ENCODE assay signal across 9 cellular contexts in genomic region chr13:98483636-98484288, GRCh38.
A peak's percentile ranks its signal among the peaks of the same experiment; 100 is the strongest.
DNase-seq lines count a peak whose midpoint lies in the region; ATAC-seq, FAIRE-seq and TF ChIP-seq lines count a peak whose summit lies in the region.
"Had no signal": no experiment of that assay in that cellular context is flagged by ENCODE, and none has a peak within 500 bp of the region (broad histone marks: within the 10 kb centered on the region; RNA-seq: fewer than 3 reads in every experiment).

No MANE protein-coding gene starts in this region.

- no peak for FAIRE-seq in RCC 7860 (lab: Jason Lieb, UNC)

- peak overlapping the region; percentile 68 to 74 for H3K9ac ChIP-seq in mucosa of rectum (ENCODE audit: low read depth in 1 of 2, low read length in 2 of 2)

- no peaks in the 10 kb centered on the region for H3K27me3 Mint-ChIP-seq in stimulated activated naive CD8-positive, alpha-beta T cell treated with anti-CD3 and anti-CD28 coated beads, Interleukin-15, Interleukin-2, amounts not matched to agents 100 ng/mL and 50 ng/mL, for 24 hours

- no peaks in the 10 kb centered on the region for H3K9me3 ChIP-seq in mucosa of rectum (ENCODE audit: control insufficient read depth in 2 of 2, low read length in 2 of 2)

- no peak for DNase-seq in stimulated activated naive CD8-positive, alpha-beta T cell treated with anti-CD3 and anti-CD28 coated beads, Interleukin-15, Interleukin-2, amounts not matched to agents 100 U/mL and 50 U/mL, for 24 hours
- DNase-seq in coronary artery (ENCODE audit: low spot score): no peak
- no peak for DNase-seq in NCI-H2171 (lab: John Stamatoyannopoulos, UW)
- DNase-seq in NCI-H1105 (lab: John Stamatoyannopoulos, UW): no peak
- no peak for DNase-seq in RCC 7860 (ENCODE audit: low spot score)
- DNase-seq in COR-L47 (lab: John Stamatoyannopoulos, UW): no peak
- DNase-seq: NCI-H1436 had no signal

- peaks cover 0 to 7% of the 10 kb centered on the region in 2 donors for H3K36me3 ChIP-seq in mucosa of rectum (ENCODE audit: control insufficient read depth in 2 of 2, insufficient read depth in 2 of 2, low read length in 2 of 2)

- no peak overlapping the region for H3K4me3 Mint-ChIP-seq in stimulated activated naive CD8-positive, alpha-beta T cell treated with anti-CD3 and anti-CD28 coated beads, Interleukin-15, Interleukin-2, amounts not matched to agents 100 ng/mL and 50 ng/mL, for 24 hours

- H3K4me1 Mint-ChIP-seq in stimulated activated naive CD8-positive, alpha-beta T cell treated with anti-CD3 and anti-CD28 coated beads, Interleukin-15, Interleukin-2, amounts not matched to agents 100 ng/mL and 50 ng/mL, for 24 hours (ENCODE audit: low read depth): peaks cover 93% of the 10 kb centered on the region

- H3K4me3 ChIP-seq in coronary artery: peak overlapping the region; percentile 12
- peak overlapping the region; percentile 41 to 53 for H3K4me3 ChIP-seq in mucosa of rectum (ENCODE audit: low read length in 2 of 2)

- H3K27ac Mint-ChIP-seq in stimulated activated naive CD8-positive, alpha-beta T cell treated with anti-CD3 and anti-CD28 coated beads, Interleukin-15, Interleukin-2, amounts not matched to agents 100 ng/mL and 50 ng/mL, for 24 hours: peak overlapping the region; percentile 42

- peaks cover 42 to 60% of the 10 kb centered on the region in 2 donors for H3K4me1 ChIP-seq in mucosa of rectum (ENCODE audit: control insufficient read depth in 2 of 2, insufficient read depth in 2 of 2, low read length in 2 of 2)

- peaks cover 20% of the 10 kb centered on the region for H3K36me3 Mint-ChIP-seq in stimulated activated naive CD8-positive, alpha-beta T cell treated with anti-CD3 and anti-CD28 coated beads, Interleukin-15, Interleukin-2, amounts not matched to agents 100 ng/mL and 50 ng/mL, for 24 hours (ENCODE audit: low read depth)

- no peaks in the 10 kb centered on the region for H3K9me3 Mint-ChIP-seq in stimulated activated naive CD8-positive, alpha-beta T cell treated with anti-CD3 and anti-CD28 coated beads, Interleukin-15, Interleukin-2, amounts not matched to agents 100 ng/mL and 50 ng/mL, for 24 hours

- peak overlapping the region; percentile 83 to 86 for H3K27ac ChIP-seq in coronary artery
- H3K27ac ChIP-seq in mucosa of rectum (ENCODE audit: low read depth in 2 of 2, low read length in 2 of 2): peak overlapping the region; percentile 77 to 92

- TF ChIP-seq CTCF in coronary artery (IDR thresholded peaks at IDR 0.05): no peak

- ATAC-seq in stimulated activated naive CD8-positive, alpha-beta T cell treated with anti-CD3 and anti-CD28 coated beads, Interleukin-15, Interleukin-2, amounts not matched to agents 100 U/mL and 50 U/mL, for 24 hours: no peak

- no peaks in the 10 kb centered on the region for H3K27me3 ChIP-seq in mucosa of rectum (ENCODE audit: control insufficient read depth in 2 of 2, insufficient read depth in 2 of 2, low read length in 2 of 2)
